In genomic region chr11:114132944-114133394, GRCh38 we compare ENCODE assay signal across 13 cellular contexts.
DNase-seq lines count a peak whose midpoint lies in the region; ATAC-seq and TF ChIP-seq lines count a peak whose summit lies in the region.
"Had no signal": no experiment of that assay in that cellular context is flagged by ENCODE, and none has a peak within 500 bp of the region (broad histone marks: within the 10 kb centered on the region; RNA-seq: fewer than 3 reads in every experiment).

No MANE protein-coding gene starts in this region.

- DNase-seq in AG10803 (ENCODE audit: low read depth) (peak; percentile 85), RWPE1 (ENCODE audit: low spot score) (no peak), fibroblast of villous mesenchyme (ENCODE audit: low read depth) (peak; percentile 92), sciatic nerve (ENCODE audit: low spot score) (peak; percentile 76), GF-D8 (lab: John Stamatoyannopoulos, UW) (no peak), HAP-1 (ENCODE audit: low spot score in 2 of 2) (no peak)
- DNase-seq: C1 segment of cervical spinal cord; cerebellar nuclear complex; NCI-H524; SIG-M5; stimulated activated naive CD4-positive, alpha-beta T cell had no signal

- peaks cover 7% of the 10 kb centered on the region; the same call in 1 of the 2 replicates for H3K27me3 ChIP-seq in HAP-1 (ENCODE audit: low read depth)

- ATAC-seq in sciatic nerve: peak; percentile 7
- ATAC-seq in HG02981 (IDR thresholded peaks at IDR 0.05; ENCODE audit: unreplicated experiment): no peak
- ATAC-seq in GM21360 (IDR thresholded peaks at IDR 0.05; ENCODE audit: unreplicated experiment): no peak

- in situ Hi-C loops in HAP-1 (cut with MboI; ENCODE audit: low sequenced_read_pairs): no loop called here

- CTCF ChIA-PET in RWPE1 (lab: Yijun Ruan, JAX): interaction anchor here (0.6 kb wide), 1 partner anchor 128 kb away, joined by 3 read pairs; no protein-coding TSS in a partner anchor

- TF ChIP-seq CTCF in AG10803 (conservative IDR thresholded peaks at IDR 0.05; ENCODE audit: low read length): no peak
- no peak for TF ChIP-seq CTCF in RWPE1 (conservative IDR thresholded peaks at IDR 0.05; ENCODE audit: low read depth)
- TF ChIP-seq CTCF in fibroblast of villous mesenchyme (IDR thresholded peaks at IDR 0.05; ENCODE audit: insufficient read depth, low read depth, low read length): no peak

- H3K9me3 ChIP-seq in HAP-1: no peaks in the 10 kb centered on the region

- POLR2A ChIA-PET in RWPE1 (lab: Yijun Ruan, JAX; ENCODE audit: low non-redundant PET): no interaction called here

- intact Hi-C loops in sciatic nerve (cut with DNase I): no loop called here

- H3K27ac ChIP-seq in RWPE1: peak overlapping the region; percentile 78

- no peak overlapping the region for H3K4me3 ChIP-seq in AG10803 (ENCODE audit: low read length)
- H3K4me3 ChIP-seq in fibroblast of villous mesenchyme (ENCODE audit: low read depth, low read length): no peak overlapping the region
- H3K4me3 ChIP-seq in HAP-1: no peak overlapping the region

- no peaks in the 10 kb centered on the region for H3K36me3 ChIP-seq in HAP-1 (replicated peaks)

- H3K4me1 ChIP-seq in HAP-1: no peaks in the 10 kb centered on the region

Comparison
In these comparisons a context has a peak if more than half of its experiments do, and no peak if none do; other contexts are left out.
1. DNase-seq: peak in AG10803 (single experiment), fibroblast of villous mesenchyme (single experiment) and sciatic nerve (single experiment); none in RWPE1 (single experiment), GF-D8 (single experiment) and HAP-1 (0 of 2).